In the genomic region with DNA sequence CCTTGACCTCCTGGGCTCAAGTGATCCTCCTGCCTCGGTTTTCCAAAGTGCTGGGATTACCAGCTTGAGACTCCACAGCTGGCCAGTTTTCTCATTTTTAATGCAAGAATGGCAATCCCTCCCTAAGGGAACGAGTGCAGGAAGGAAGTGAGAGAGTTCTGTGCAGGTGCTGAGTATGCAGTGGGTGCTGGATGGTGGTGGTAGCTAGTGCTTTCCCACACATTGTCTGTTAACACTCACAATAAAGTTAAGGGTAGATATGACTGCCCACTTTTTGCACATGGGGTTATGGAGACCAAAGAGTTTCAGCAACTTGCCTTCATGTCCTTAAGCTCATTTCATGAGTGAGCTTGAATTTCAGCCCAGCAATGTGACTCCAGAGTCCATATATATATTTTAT, we compare ENCODE assay signal across 12 cellular contexts. TPM values are rescaled to one million over a fixed set of nuclear protein-coding genes. Genes with fewer than 3 reads are reported as not detected.
DNase-seq lines count a peak whose midpoint lies in the region; ATAC-seq, FAIRE-seq and TF ChIP-seq lines count a peak whose summit lies in the region.
"Had no signal": no experiment of that assay in that cellular context is flagged by ENCODE, and none has a peak within 500 bp of the region (broad histone marks: within the 10 kb centered on the region; RNA-seq: fewer than 3 reads in every experiment).

No MANE protein-coding gene starts in this region.

- no peak overlapping the region for H3K4me3 Mint-ChIP-seq in nephron progenitor cell

- H3K36me3 Mint-ChIP-seq in nephron progenitor cell (ENCODE audit: low read depth): no peaks in the 10 kb centered on the region

- H2BK5ac ChIP-seq in mesenchymal stem cell (ENCODE audit: low read depth, low read length, poor library complexity, severe bottlenecking): no peak overlapping the region

- no peak overlapping the region for H3K27ac Mint-ChIP-seq in nephron progenitor cell

- no peak for TF ChIP-seq CTCF in GM10266 (IDR thresholded peaks at IDR 0.05; ENCODE audit: control insufficient read depth, insufficient read depth, low read depth, missing control alignments)
- no peak for TF ChIP-seq CTCF in nephron progenitor cell (IDR thresholded peaks at IDR 0.05)

- H3K4ac ChIP-seq in mesenchymal stem cell (ENCODE audit: low read depth in 1 of 2, low read length in 2 of 2): no peak overlapping the region

- DNase-seq in mesenchymal stem cell (no peak), hepatic stellate cell (ENCODE audit: low spot score) (no peak), frontal cortex (ENCODE audit: low spot score in 2 of 2) (no peak), GM10266 (ENCODE audit: extremely low spot score) (no peak), nephron progenitor cell (no peak)
- DNase-seq: amniotic stem cell; NK-92 treated with Interleukin-12 subunit alpha and Interleukin-12 subunit beta, amount 100 ng/mL, for 24 hours; psoas muscle had no signal

- H3K14ac ChIP-seq in mesenchymal stem cell (ENCODE audit: low read length in 2 of 2): no peak overlapping the region

- peak overlapping the region in 1 of 2 experiments; percentile 2 for H3K18ac ChIP-seq in mesenchymal stem cell (ENCODE audit: low read depth in 1 of 2, low read length in 2 of 2)

- no peak overlapping the region for H3K27ac ChIP-seq in mesenchymal stem cell (ENCODE audit: low read length, poor library complexity, severe bottlenecking)
- H3K27ac ChIP-seq: heart left ventricle, psoas muscle had no signal

- no peak overlapping the region for H2AFZ ChIP-seq in mesenchymal stem cell (ENCODE audit: low read depth, low read length)

- H3K9me3 ChIP-seq in mesenchymal stem cell (ENCODE audit: control insufficient read depth, low read length): no peaks in the 10 kb centered on the region
- H3K9me3 ChIP-seq: heart left ventricle, psoas muscle had no signal

- no peak overlapping the region for H4K8ac ChIP-seq in mesenchymal stem cell (ENCODE audit: low read length)

- 42% methylated on average over 2 of the region's 2 CpGs for WGBS in mesenchymal stem cell

- H3K27me3 ChIP-seq in mesenchymal stem cell (ENCODE audit: control insufficient read depth in 1 of 2, insufficient read depth in 1 of 2, low read length in 2 of 2): peaks cover 0 to 17% of the 10 kb centered on the region in 2 experiments

- no peak overlapping the region for H3K4me3 ChIP-seq in mesenchymal stem cell (ENCODE audit: insufficient read depth in 1 of 2, low read depth in 1 of 2, low read length in 2 of 2)
- H3K4me3 ChIP-seq: heart left ventricle, psoas muscle had no signal

- H3K9me3 Mint-ChIP-seq in nephron progenitor cell: peaks cover 3% of the 10 kb centered on the region

- peaks cover 16% of the 10 kb centered on the region for H3K4me1 ChIP-seq in mesenchymal stem cell (ENCODE audit: control insufficient read depth, insufficient read depth, low read depth, low read length)
- H3K4me1 ChIP-seq: psoas muscle had no signal

- ATAC-seq in GM18870 (IDR thresholded peaks at IDR 0.05; ENCODE audit: unreplicated experiment) (peak; percentile 38), GM21529 (IDR thresholded peaks at IDR 0.05; ENCODE audit: unreplicated experiment) (peak; percentile 54), HG03354 (IDR thresholded peaks at IDR 0.05; ENCODE audit: poor library complexity, severe bottlenecking, unreplicated experiment) (peak; percentile 56)
- ATAC-seq: psoas muscle had no signal

- peaks cover 41% of the 10 kb centered on the region for H3K4me1 Mint-ChIP-seq in nephron progenitor cell

- no peak overlapping the region for H4K91ac ChIP-seq in mesenchymal stem cell (ENCODE audit: low read length)

- no peak overlapping the region for H3K4me2 ChIP-seq in mesenchymal stem cell (ENCODE audit: low read length, poor library complexity, severe bottlenecking)

- H3K36me3 ChIP-seq in mesenchymal stem cell (ENCODE audit: control insufficient read depth in 1 of 2, insufficient read depth in 2 of 2, low read depth in 1 of 2, low read length in 2 of 2): no peaks in the 10 kb centered on the region
- H3K36me3 ChIP-seq: heart left ventricle had no signal

- no peak overlapping the region for H2BK12ac ChIP-seq in mesenchymal stem cell (ENCODE audit: low read length in 2 of 2)

- H3K23ac ChIP-seq in mesenchymal stem cell (ENCODE audit: low read length in 2 of 2): no peak overlapping the region

- H2BK120ac ChIP-seq in mesenchymal stem cell (ENCODE audit: low read depth, low read length): no peak overlapping the region

- no peak for FAIRE-seq in frontal cortex (lab: Jason Lieb, UNC)

- no peaks in the 10 kb centered on the region for H3K79me1 ChIP-seq in mesenchymal stem cell (replicated peaks; ENCODE audit: low read length, poor library complexity, severe bottlenecking)

- peak overlapping the region; percentile 41 for H2AK5ac ChIP-seq in mesenchymal stem cell (ENCODE audit: low read length, severe bottlenecking)

- no peak overlapping the region for H2BK15ac ChIP-seq in mesenchymal stem cell (ENCODE audit: low read depth, poor library complexity, severe bottlenecking)

- H3K27me3 Mint-ChIP-seq in nephron progenitor cell (ENCODE audit: low read depth, poor library complexity): peaks cover 31% of the 10 kb centered on the region

- H3K9ac ChIP-seq in mesenchymal stem cell (ENCODE audit: low read length): no peak overlapping the region

RNA-seq across cellular contexts. Expression of a gene that starts 18.5 kb away (rescaled TPM):
- 8.0 TPM for polyA plus RNA-seq in mesenchymal stem cell (2013, experiment 1 of 2)
- 8.1 TPM for polyA plus RNA-seq in mesenchymal stem cell (2013, experiment 2 of 2)
- 15.1 TPM for total RNA-seq in frontal cortex
